Comparison of ENCODE assay signal across 22 cellular contexts in the genomic region with DNA sequence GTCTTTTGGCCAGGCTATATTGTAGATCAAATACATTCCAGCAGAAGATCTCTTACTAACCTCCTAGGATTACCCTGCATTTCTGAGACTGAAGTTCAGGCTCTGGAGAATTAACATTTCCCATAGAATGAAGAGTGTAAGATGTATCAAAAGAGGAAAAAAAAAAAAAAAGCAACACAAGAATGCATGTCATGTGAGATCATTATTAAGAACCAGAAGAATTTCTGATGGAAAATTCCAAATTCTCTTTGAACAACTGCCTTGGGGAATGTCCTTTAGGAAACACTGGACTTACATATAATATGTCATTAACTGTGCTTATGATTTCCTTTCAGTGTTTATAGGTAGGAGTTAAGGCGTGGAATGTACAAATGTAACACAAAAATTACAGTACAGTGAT.
"Had no signal": no experiment of that assay in that cellular context is flagged by ENCODE, and none has a peak within 500 bp of the region (broad histone marks: within the 10 kb centered on the region; RNA-seq: fewer than 3 reads in every experiment).

No MANE protein-coding gene starts in this region.

- H3K4me3 Mint-ChIP-seq: natural killer cell treated with Interleukin-12 subunit alpha and Interleukin-12 subunit beta and Interleukin-15 and Interleukin-18, amount 100 ng/mL, for 72 hours; stimulated activated naive B cell treated with anti-CD40 and anti-IgM and Interleukin-4, amounts not matched to agents 10 μg/mL and 1 μg/mL and 100 μg/mL, for 72 hours; stimulated activated naive CD8-positive, alpha-beta T cell treated with anti-CD3 and anti-CD28 coated beads, Interleukin-15, amount 100 ng/mL, for 72 hours had no signal

- H3K4me1 Mint-ChIP-seq: stimulated activated naive B cell treated with anti-CD40 and anti-IgM and Interleukin-4, amounts not matched to agents 10 μg/mL and 1 μg/mL and 100 μg/mL, for 72 hours; stimulated activated naive CD8-positive, alpha-beta T cell treated with anti-CD3 and anti-CD28 coated beads, Interleukin-15, amount 100 ng/mL, for 72 hours had no signal

- H3K9ac ChIP-seq: parathyroid adenoma had no signal

- H3K27me3 Mint-ChIP-seq: natural killer cell treated with Interleukin-12 subunit alpha and Interleukin-12 subunit beta and Interleukin-15 and Interleukin-18, amount 100 ng/mL, for 72 hours; stimulated activated naive B cell treated with anti-CD40 and anti-IgM and Interleukin-4, amounts not matched to agents 10 μg/mL and 1 μg/mL and 100 μg/mL, for 72 hours; stimulated activated naive CD8-positive, alpha-beta T cell treated with anti-CD3 and anti-CD28 coated beads, Interleukin-15, amount 100 ng/mL, for 72 hours had no signal

- H3K27ac ChIP-seq: dorsolateral prefrontal cortex, gastrocnemius medialis, parathyroid adenoma, prostate gland, testis, tibial nerve had no signal

- DNase-seq: caudate nucleus; cortex of kidney; dorsolateral prefrontal cortex; effector memory CD4-positive, alpha-beta T cell; gastrocnemius medialis; glutamatergic neuron; kidney; left cardiac atrium; midbrain; occipital lobe; retina; stimulated activated CD4-positive, alpha-beta T cell treated with anti-CD3 and anti-CD28 coated beads, Interleukin-2, amount 100 ng/mL, for 24 hours; stimulated activated CD4-positive, alpha-beta T cell treated with anti-CD3 and anti-CD28 coated beads, Interleukin-4, amount 100 ng/mL, for 4 hours; stimulated activated naive B cell treated with anti-CD40 and anti-IgM and Interleukin-4, amounts not matched to agents 10 μg/mL and 1 μg/mL and 100 μg/mL, for 72 hours; stimulated activated naive CD8-positive, alpha-beta T cell treated with anti-CD3 and anti-CD28 coated beads, Interleukin-15, amount 100 ng/mL, for 72 hours; testis had no signal

- H3K27me3 ChIP-seq: gastrocnemius medialis, testis, tibial nerve had no signal

- H3K36me3 ChIP-seq: gastrocnemius medialis, prostate gland, tibial nerve had no signal

- H3K9me3 ChIP-seq: gastrocnemius medialis, prostate gland, testis, tibial nerve had no signal

- H2AFZ ChIP-seq: parathyroid adenoma had no signal

- H3K36me3 Mint-ChIP-seq: natural killer cell treated with Interleukin-12 subunit alpha and Interleukin-12 subunit beta and Interleukin-15 and Interleukin-18, amount 100 ng/mL, for 72 hours; stimulated activated naive B cell treated with anti-CD40 and anti-IgM and Interleukin-4, amounts not matched to agents 10 μg/mL and 1 μg/mL and 100 μg/mL, for 72 hours had no signal

- H3K27ac Mint-ChIP-seq: natural killer cell treated with Interleukin-12 subunit alpha and Interleukin-12 subunit beta and Interleukin-15 and Interleukin-18, amount 100 ng/mL, for 72 hours; stimulated activated naive B cell treated with anti-CD40 and anti-IgM and Interleukin-4, amounts not matched to agents 10 μg/mL and 1 μg/mL and 100 μg/mL, for 72 hours; stimulated activated naive CD8-positive, alpha-beta T cell treated with anti-CD3 and anti-CD28 coated beads, Interleukin-15, amount 100 ng/mL, for 72 hours had no signal

- ATAC-seq: esophagus mucosa; gastrocnemius medialis; left cardiac atrium; natural killer cell treated with Interleukin-12 subunit alpha and Interleukin-12 subunit beta and Interleukin-15 and Interleukin-18, amount 100 ng/mL, for 72 hours; sciatic nerve; stimulated activated naive B cell treated with anti-CD40 and anti-IgM and Interleukin-4, amounts not matched to agents 10 μg/mL and 1 μg/mL and 100 μg/mL, for 72 hours; stimulated activated naive CD8-positive, alpha-beta T cell treated with anti-CD3 and anti-CD28 coated beads, Interleukin-15, amount 100 ng/mL, for 72 hours had no signal

- H3K79me2 ChIP-seq: parathyroid adenoma had no signal

- H3K4me3 ChIP-seq: dorsolateral prefrontal cortex, gastrocnemius medialis, prostate gland, testis, tibial nerve had no signal

- H3K4me1 ChIP-seq: gastrocnemius medialis, parathyroid adenoma, prostate gland, testis had no signal
